ENCODE assay signal across 13 cellular contexts in the genomic region with DNA sequence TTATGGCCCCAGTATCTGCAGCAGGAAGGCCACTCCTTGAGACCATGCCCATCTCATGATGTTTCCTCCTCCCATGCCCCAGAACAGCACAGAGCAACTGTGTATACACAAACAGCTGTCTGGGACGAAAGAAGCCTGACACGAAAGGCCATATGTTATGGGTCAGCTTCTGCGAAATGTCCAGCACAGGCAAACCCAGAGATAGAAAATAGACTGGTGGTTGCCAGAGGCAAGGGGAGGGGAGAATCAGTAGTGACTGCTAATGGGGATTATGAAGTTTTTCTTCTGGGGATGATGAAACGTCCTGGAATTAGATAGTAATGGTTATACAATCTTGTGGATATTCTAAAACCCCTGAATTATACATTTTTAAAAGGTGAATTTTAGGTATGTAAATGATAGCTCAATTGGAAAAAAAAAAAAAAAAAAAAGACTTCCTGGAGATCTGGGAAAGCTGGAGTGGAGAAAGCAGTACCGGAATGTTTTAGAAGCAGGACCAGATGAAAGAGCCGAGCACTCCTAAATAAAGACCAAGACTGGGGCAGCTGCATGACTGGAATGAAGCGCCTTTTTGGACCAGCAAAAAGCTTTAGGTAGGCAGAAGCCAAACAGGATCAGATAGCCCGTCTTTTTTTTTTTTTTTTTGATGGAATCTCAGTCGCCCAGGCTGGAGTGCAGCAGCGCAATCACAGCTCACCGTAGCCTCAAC. TPM values are rescaled to one million over a fixed set of nuclear protein-coding genes. Genes with fewer than 3 reads are reported as not detected.
DNase-seq lines count a peak whose midpoint lies in the region; ATAC-seq, FAIRE-seq and TF ChIP-seq lines count a peak whose summit lies in the region.
"Had no signal": no experiment of that assay in that cellular context is flagged by ENCODE, and none has a peak within 500 bp of the region (broad histone marks: within the 10 kb centered on the region; RNA-seq: fewer than 3 reads in every experiment).

No MANE protein-coding gene starts in this region.

- H3K27ac ChIP-seq in heart left ventricle = peak overlapping the region in 8 of 12 donors; percentile 4 to 95 (median 40)
- H3K27ac ChIP-seq in upper lobe of right lung = peak overlapping the region; percentile 76

- peaks cover 15% of the 10 kb centered on the region for H3K36me3 Mint-ChIP-seq in mesothelial cell of epicardium

- FAIRE-seq in RCC 7860 (lab: Jason Lieb, UNC) = no peak

- H3K9me3 ChIP-seq in heart left ventricle = no peaks in the 10 kb centered on the region
- no peaks in the 10 kb centered on the region for H3K9me3 ChIP-seq in upper lobe of right lung
- H3K9me3 ChIP-seq: tibial nerve had no signal

- DNase-seq in heart left ventricle (no peak), Right ventricle myocardium superior (no peak), choroid plexus epithelial cell (ENCODE audit: low read depth) (peak; percentile 47), mesothelial cell of epicardium (ENCODE audit: low spot score in 2 of 2, unreplicated experiment in 2 of 2) (no peak), upper lobe of right lung (no peak), RCC 7860 (ENCODE audit: low spot score) (no peak), NCI-H82 treated with DMSO at 0.1 percent for 48 hours (lab: John Stamatoyannopoulos, UW; ENCODE audit: unreplicated experiment) (no peak)
- DNase-seq: activated CD8-positive, alpha-beta memory T cell treated with anti-CD3 and anti-CD28 coated beads for 24 hours; amygdala; NCI-H1436; NCI-H526 had no signal

- ATAC-seq in heart left ventricle (no peak), Right ventricle myocardium superior (ENCODE audit: poor library complexity) (no peak), upper lobe of right lung (no peak), HG03565 (IDR thresholded peaks at IDR 0.05; ENCODE audit: unreplicated experiment) (no peak)

- peak overlapping the region; percentile 77 for H3K27ac Mint-ChIP-seq in mesothelial cell of epicardium

- H3K36me3 ChIP-seq in heart left ventricle (peaks cover 0 to 75% (median 18%) of the 10 kb centered on the region in 9 donors), upper lobe of right lung (peaks cover 44% of the 10 kb centered on the region)

- intact Hi-C loops in heart left ventricle (cut with DNase I) = no loop called here
- intact Hi-C loops in Right ventricle myocardium superior (cut with DNase I) = no loop called here
- intact Hi-C loops in upper lobe of right lung (cut with DNase I) = no loop called here

- TF ChIP-seq POLR2A in heart left ventricle (IDR thresholded peaks at IDR 0.05) = no peak

- H3K4me1 ChIP-seq in heart left ventricle (peaks cover 20 to 93% (median 75%) of the 10 kb centered on the region in 12 donors), upper lobe of right lung (peaks cover 65% of the 10 kb centered on the region)

- no peaks in the 10 kb centered on the region for H3K9me3 Mint-ChIP-seq in mesothelial cell of epicardium

- no peak for TF ChIP-seq CTCF in heart left ventricle (IDR thresholded peaks at IDR 0.05)
- no peak for TF ChIP-seq CTCF in choroid plexus epithelial cell (conservative IDR thresholded peaks at IDR 0.05; ENCODE audit: low read depth, low read length)
- TF ChIP-seq CTCF in mesothelial cell of epicardium (IDR thresholded peaks at IDR 0.05; ENCODE audit: unreplicated experiment) = no peak
- no peak for TF ChIP-seq CTCF in upper lobe of right lung (IDR thresholded peaks at IDR 0.05)

- H3K4me1 Mint-ChIP-seq in mesothelial cell of epicardium = peaks cover 46% of the 10 kb centered on the region

- H3K27me3 Mint-ChIP-seq in mesothelial cell of epicardium (ENCODE audit: low read depth) = no peaks in the 10 kb centered on the region

- H3K27me3 ChIP-seq in heart left ventricle = no peaks in the 10 kb centered on the region
- H3K27me3 ChIP-seq in upper lobe of right lung = no peaks in the 10 kb centered on the region
- H3K27me3 ChIP-seq: tibial nerve had no signal

- no peak overlapping the region for H3K4me3 ChIP-seq in heart left ventricle
- H3K4me3 ChIP-seq in choroid plexus epithelial cell (ENCODE audit: low read depth, low read length) = no peak overlapping the region
- no peak overlapping the region for H3K4me3 ChIP-seq in upper lobe of right lung
- H3K4me3 ChIP-seq: tibial nerve had no signal

- 83 to 86% (median 85%) methylated on average over 11 of the region's 11 CpGs for WGBS in heart left ventricle, 4 donors

- H3K4me3 Mint-ChIP-seq in mesothelial cell of epicardium = no peak overlapping the region

RNA-seq across cellular contexts. Expression of gene PCDHGC5, which starts 29.2 kb away (rescaled TPM):
- total RNA-seq in heart left ventricle (1 to 10 TPM; 1.5 to 5.4 (median 3.0) TPM), Right ventricle myocardium superior (3.0 TPM), mesothelial cell of epicardium (2.6 to 3.5 TPM (median 3.5 TPM) in 3 replicates), upper lobe of right lung (1.4 TPM)
- 1 to 10 TPM in 1 of 2 donors, under 1 TPM in 1; 0.72 to 5.4 TPM for polyA plus RNA-seq in heart left ventricle

RNA-seq across cellular contexts. Expression of gene PCDHGC4, which starts 33.2 kb away (rescaled TPM):
- total RNA-seq in heart left ventricle (10 to 100 TPM in 1 of 9 donors, 1 to 10 TPM in 8; 1.7 to 10.4 (median 2.9) TPM), Right ventricle myocardium superior (3.0 TPM), mesothelial cell of epicardium (5.2 to 6.2 TPM (median 5.2 TPM) in 3 replicates), upper lobe of right lung (1.8 TPM)
- 1 to 10 TPM in 1 of 2 donors, under 1 TPM in 1; 0.39 to 4.2 TPM for polyA plus RNA-seq in heart left ventricle

RNA-seq across cellular contexts. Expression of gene PCDHGC3, which starts 42.3 kb away (rescaled TPM):
- total RNA-seq in heart left ventricle (10 to 100 TPM; 12.3 to 32.5 (median 18.4) TPM), Right ventricle myocardium superior (17.1 TPM), mesothelial cell of epicardium (80.2 to 82.9 TPM (median 80.6 TPM) in 3 replicates), upper lobe of right lung (109 TPM)
- polyA plus RNA-seq in heart left ventricle = 10 to 100 TPM; 23.3 to 34.8 TPM
